Comparison of ENCODE assay signal across 11 cellular contexts in the genomic region with DNA sequence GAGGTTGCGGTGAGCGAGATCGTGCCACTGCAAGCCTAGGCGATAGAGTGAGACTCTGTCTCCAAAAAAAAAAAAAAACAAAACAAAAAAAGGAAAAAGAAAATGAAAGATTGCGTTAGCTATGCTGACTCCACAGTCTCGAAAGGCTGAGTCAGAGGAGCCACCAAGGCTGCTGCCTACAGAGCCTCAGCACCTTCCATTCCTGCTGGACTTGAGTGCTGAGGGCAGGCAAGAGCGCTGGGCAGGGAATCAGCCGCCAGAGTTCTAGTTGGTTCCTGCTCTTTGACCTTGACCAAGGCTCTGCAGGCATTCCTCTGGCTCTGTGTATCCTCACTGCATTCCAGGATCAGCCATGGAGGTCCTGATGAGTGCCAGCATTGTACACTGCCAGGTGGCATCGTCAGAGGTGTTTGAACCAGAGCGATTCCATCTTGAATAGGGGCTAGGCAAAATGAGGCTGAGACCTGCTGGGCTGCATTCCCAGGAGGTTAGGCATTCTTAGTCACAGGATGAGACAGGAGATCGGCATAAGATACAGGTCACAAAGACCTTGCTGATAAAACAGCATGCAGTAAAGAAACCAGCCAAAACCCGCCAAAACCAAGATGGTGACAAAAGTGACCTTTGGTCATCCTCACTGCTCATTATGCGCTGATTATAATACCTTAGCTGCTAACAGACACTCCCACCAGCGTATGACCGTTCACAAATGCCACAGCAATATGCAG. TPM values are rescaled to one million over a fixed set of nuclear protein-coding genes. Genes with fewer than 3 reads are reported as not detected.
DNase-seq lines count a peak whose midpoint lies in the region; ATAC-seq and TF ChIP-seq lines count a peak whose summit lies in the region.
"Had no signal": no experiment of that assay in that cellular context is flagged by ENCODE, and none has a peak within 500 bp of the region (broad histone marks: within the 10 kb centered on the region; RNA-seq: fewer than 3 reads in every experiment).

No MANE protein-coding gene starts in this region.

- H3K27ac ChIP-seq in MM.1S (ENCODE audit: low read length) = peak overlapping the region; percentile 96
- H3K27ac ChIP-seq in mammary epithelial cell (ENCODE audit: insufficient read depth, low read depth, low read length) = peak overlapping the region; percentile 59

- intact Hi-C loops in mammary epithelial cell (cut with micrococcal nuclease) (loop anchor here (1.0 to 5.0 kb wide), 3 partner anchors 8 to 67 kb away; no protein-coding TSS in a partner anchor), mucosa of descending colon (cut with DNase I, micrococcal nuclease) (loop anchor here in 1 of 2 donors (10.0 kb wide), 1 partner anchor 73 kb away; no protein-coding TSS in a partner anchor)

- DNase-seq in EH (ENCODE audit: low read depth) (peak; percentile 73), MM.1S (peak; percentile 92), mammary epithelial cell (peak; percentile 94), mucosa of descending colon (peak in 2 of 3 donors; percentile 23 to 33)
- DNase-seq in activated CD8-positive, alpha-beta T cell treated with anti-CD3 and anti-CD28 coated beads, Interleukin-2, amount 10 ng/mL, durations not matched to agents 7 days and 5 days = no peak
- DNase-seq in activated T-cell treated with anti-CD3 and anti-CD28 coated beads, Interleukin-2, amount 50 U/mL, for 1 hour = no peak
- DNase-seq: NCI-H2171 had no signal

- H3K4me1 Mint-ChIP-seq in activated CD8-positive, alpha-beta T cell treated with anti-CD3 and anti-CD28 coated beads, Interleukin-2, amount 10 ng/mL, durations not matched to agents 7 days and 5 days (ENCODE audit: low read depth) = peaks cover 5% of the 10 kb centered on the region

- H3K9ac ChIP-seq in MM.1S (ENCODE audit: low read length) (peak overlapping the region; percentile 62; the same call in 1 of the 2 replicates), mammary epithelial cell (ENCODE audit: insufficient read depth, low read length) (no peak overlapping the region)

- H3K9me3 ChIP-seq in MM.1S (replicated peaks; ENCODE audit: insufficient read depth, low read length) (no peaks in the 10 kb centered on the region), mammary epithelial cell (replicated peaks; ENCODE audit: insufficient read depth, low read length) (no peaks in the 10 kb centered on the region), mucosa of descending colon (no peaks in the 10 kb centered on the region)

- CTCF ChIA-PET in mammary epithelial cell (lab: Charles Lee; ENCODE audit: low non-redundant PET) = interaction anchor here (0.6 kb wide), 1 partner anchor 659 kb away, joined by 9 read pairs; no protein-coding TSS in a partner anchor
- CTCF ChIA-PET in activated CD8-positive, alpha-beta T cell treated with anti-CD3 and anti-CD28 coated beads, Interleukin-2, amount 10 ng/mL, durations not matched to agents 7 days and 5 days (lab: Charles Lee) = interaction anchor here (1.3 kb wide), 1 partner anchor 42 kb away, joined by 3 read pairs; no protein-coding TSS in a partner anchor

- H2AFZ ChIP-seq in MM.1S (ENCODE audit: low read length) (peak overlapping the region; percentile 47), mammary epithelial cell (ENCODE audit: low read depth, low read length) (peak overlapping the region; percentile 68)

- H3K36me3 ChIP-seq in MM.1S (replicated peaks; ENCODE audit: insufficient read depth, low read length) (no peaks in the 10 kb centered on the region), mammary epithelial cell (ENCODE audit: insufficient read depth, low read length) (no peaks in the 10 kb centered on the region), mucosa of descending colon (ENCODE audit: low read depth) (no peaks in the 10 kb centered on the region)

- BruUV-seq in mammary epithelial cell (replicated peaks; lab: Mats Ljungman, UMichigan) = no TSS peak

- H3K4me3 Mint-ChIP-seq in activated CD8-positive, alpha-beta T cell treated with anti-CD3 and anti-CD28 coated beads, Interleukin-2, amount 10 ng/mL, durations not matched to agents 7 days and 5 days = no peak overlapping the region
- H3K4me3 Mint-ChIP-seq: natural killer cell treated with Interleukin-12 subunit alpha and Interleukin-12 subunit beta and Interleukin-15 and Interleukin-18, amount 100 ng/mL, for 72 hours had no signal

- 39% methylated on average over 5 of the region's 15 CpGs for WGBS in mammary epithelial cell (ENCODE audit: low coverage, missing lambda C conversion rate)

- H3K9me2 ChIP-seq in MM.1S (replicated peaks; ENCODE audit: insufficient read depth, low read length) = no peaks in the 10 kb centered on the region

- no peaks in the 10 kb centered on the region for H3K9me3 Mint-ChIP-seq in activated CD8-positive, alpha-beta T cell treated with anti-CD3 and anti-CD28 coated beads, Interleukin-2, amount 10 ng/mL, durations not matched to agents 7 days and 5 days (ENCODE audit: insufficient read depth)
- H3K9me3 Mint-ChIP-seq: natural killer cell treated with Interleukin-12 subunit alpha and Interleukin-12 subunit beta and Interleukin-15 and Interleukin-18, amount 100 ng/mL, for 72 hours had no signal

- no peak overlapping the region for H3K27ac Mint-ChIP-seq in activated CD8-positive, alpha-beta T cell treated with anti-CD3 and anti-CD28 coated beads, Interleukin-2, amount 10 ng/mL, durations not matched to agents 7 days and 5 days
- H3K27ac Mint-ChIP-seq: natural killer cell treated with Interleukin-12 subunit alpha and Interleukin-12 subunit beta and Interleukin-15 and Interleukin-18, amount 100 ng/mL, for 72 hours had no signal

- H3K27me3 ChIP-seq in MM.1S (replicated peaks; ENCODE audit: insufficient read depth, low read length) = no peaks in the 10 kb centered on the region
- H3K27me3 ChIP-seq in mammary epithelial cell (ENCODE audit: insufficient read depth, low read length) = no peaks in the 10 kb centered on the region

- no peak for ATAC-seq in mucosa of descending colon
- ATAC-seq in activated CD8-positive, alpha-beta T cell treated with anti-CD3 and anti-CD28 coated beads, Interleukin-2, amount 10 ng/mL, durations not matched to agents 7 days and 5 days = no peak
- no peak for ATAC-seq in GM18870 (IDR thresholded peaks at IDR 0.05; ENCODE audit: unreplicated experiment)
- ATAC-seq in HG03108 (IDR thresholded peaks at IDR 0.05; ENCODE audit: unreplicated experiment) = no peak

- dilution Hi-C loops in mammary epithelial cell (cut with HindIII; ENCODE audit: low sequenced_read_pairs) = no loop called here

- peaks cover 20% of the 10 kb centered on the region for H3F3A ChIP-seq in MM.1S (ENCODE audit: insufficient read depth, low read length)

- H3K79me2 ChIP-seq in MM.1S (ENCODE audit: low read length) = no peaks in the 10 kb centered on the region
- no peaks in the 10 kb centered on the region for H3K79me2 ChIP-seq in mammary epithelial cell (ENCODE audit: insufficient read depth, low read length)

- TF ChIP-seq CTCF in MM.1S (IDR thresholded peaks at IDR 0.05; ENCODE audit: low read length) (no peak), mammary epithelial cell (conservative IDR thresholded peaks at IDR 0.05 in 1 of 2, IDR thresholded peaks at IDR 0.05 in 1 of 2; ENCODE audit: extremely low read depth in 1 of 2, insufficient read depth in 1 of 2, low read depth in 1 of 2, low read length in 2 of 2) (no peak), mucosa of descending colon (IDR thresholded peaks at IDR 0.05) (no peak)

- H4K20me1 ChIP-seq in MM.1S (ENCODE audit: insufficient read depth, low read length) (no peaks in the 10 kb centered on the region), mammary epithelial cell (ENCODE audit: insufficient read depth, low read length) (no peaks in the 10 kb centered on the region)

- H3K4me1 ChIP-seq in MM.1S (ENCODE audit: low read length) (peaks cover 24% of the 10 kb centered on the region), mammary epithelial cell (ENCODE audit: insufficient read depth, low read length) (peaks cover 41% of the 10 kb centered on the region), mucosa of descending colon (ENCODE audit: low read depth) (peaks cover 39% of the 10 kb centered on the region)

- in situ Hi-C loops in mammary epithelial cell (cut with MboI; ENCODE audit: low sequenced_read_pairs in 2 of 2) = no loop called here

- H3K36me3 Mint-ChIP-seq in activated CD8-positive, alpha-beta T cell treated with anti-CD3 and anti-CD28 coated beads, Interleukin-2, amount 10 ng/mL, durations not matched to agents 7 days and 5 days (ENCODE audit: low read depth) = no peaks in the 10 kb centered on the region
- H3K36me3 Mint-ChIP-seq: natural killer cell treated with Interleukin-12 subunit alpha and Interleukin-12 subunit beta and Interleukin-15 and Interleukin-18, amount 100 ng/mL, for 72 hours had no signal

- H3K27me3 Mint-ChIP-seq in activated CD8-positive, alpha-beta T cell treated with anti-CD3 and anti-CD28 coated beads, Interleukin-2, amount 10 ng/mL, durations not matched to agents 7 days and 5 days (ENCODE audit: low read depth) = peaks cover 20% of the 10 kb centered on the region

- POLR2A ChIA-PET in activated CD8-positive, alpha-beta T cell treated with anti-CD3 and anti-CD28 coated beads, Interleukin-2, amount 10 ng/mL, durations not matched to agents 7 days and 5 days (lab: Charles Lee) = no interaction called here

- H3K4me2 ChIP-seq in MM.1S (ENCODE audit: low read depth, low read length) = peak overlapping the region; percentile 84; the same call in 1 of the 2 replicates
- peak overlapping the region; percentile 62 for H3K4me2 ChIP-seq in mammary epithelial cell (ENCODE audit: insufficient read depth, low read depth, low read length)

- H3K4me3 ChIP-seq in MM.1S (ENCODE audit: low read length) (0 out of 2 replicates have a peak overlapping the region, but pooled peaks have one; percentile 24), mammary epithelial cell (replicated peaks in 1 of 3; ENCODE audit: insufficient read depth in 1 of 3, low read depth in 2 of 3, low read length in 3 of 3) (no peak overlapping the region), mucosa of descending colon (no peak overlapping the region)

RNA-seq across cellular contexts. Expression of gene MESP2, which starts 5.9 kb away (rescaled TPM):
- under 1 TPM in 1 of 2 donors, not detected in 1; 0.31 TPM for total RNA-seq in mammary epithelial cell
- polyA plus RNA-seq in mammary epithelial cell = 0.10 TPM
- polyA minus RNA-seq in mammary epithelial cell = not detected
- total RNA-seq in mucosa of descending colon = 1 to 10 TPM in 2 of 3 donors, under 1 TPM in 1; 0.79 to 4.7 (median 1.2) TPM
- not detected for total RNA-seq in activated CD8-positive, alpha-beta T cell treated with anti-CD3 and anti-CD28 coated beads, Interleukin-2, amount 10 ng/mL, durations not matched to agents 7 days and 5 days
- total RNA-seq: activated CD8-positive, alpha-beta memory T cell treated with anti-CD3 and anti-CD28 coated beads for 36 hours; natural killer cell treated with Interleukin-12 subunit alpha and Interleukin-12 subunit beta and Interleukin-15 and Interleukin-18, amount 100 ng/mL, for 72 hours had no signal

RNA-seq across cellular contexts. Expression of gene MESP1, which starts 31.0 kb away (rescaled TPM):
- total RNA-seq in mammary epithelial cell = under 1 TPM in 1 of 2 donors, not detected in 1; under 0.01 TPM
- polyA plus RNA-seq in mammary epithelial cell = not detected
- polyA minus RNA-seq in mammary epithelial cell = not detected
- 10 to 100 TPM in 1 of 3 donors, 1 to 10 TPM in 2; 4.6 to 10.2 (median 8.5) TPM for total RNA-seq in mucosa of descending colon
- total RNA-seq in activated CD8-positive, alpha-beta T cell treated with anti-CD3 and anti-CD28 coated beads, Interleukin-2, amount 10 ng/mL, durations not matched to agents 7 days and 5 days = 1 to 10 TPM; 1.8 to 2.4 TPM

RNA-seq across cellular contexts. Expression of gene ANPEP, which starts 32.6 kb away (rescaled TPM):
- total RNA-seq in mammary epithelial cell (1 to 10 TPM; 4.3 to 5.9 TPM), mucosa of descending colon (1,000 to 10,000 TPM in 1 of 3 donors, 100 to 1,000 TPM in 2; 270 to 1,014 (median 289) TPM)
- polyA plus RNA-seq in mammary epithelial cell = 1.5 TPM
- polyA minus RNA-seq in mammary epithelial cell = not detected
- total RNA-seq in activated CD8-positive, alpha-beta T cell treated with anti-CD3 and anti-CD28 coated beads, Interleukin-2, amount 10 ng/mL, durations not matched to agents 7 days and 5 days = under 1 TPM; 0.29 to 0.61 TPM
- total RNA-seq: activated CD8-positive, alpha-beta memory T cell treated with anti-CD3 and anti-CD28 coated beads for 36 hours had no signal

Comparison
In these comparisons a context has a peak if more than half of its experiments do, and no peak if none do; other contexts are left out.
1. DNase-seq: peak in EH (single experiment), MM.1S (single experiment), mammary epithelial cell (single experiment) and mucosa of descending colon (2 of 3); none in activated CD8-positive, alpha-beta T cell treated with anti-CD3 and anti-CD28 coated beads, Interleukin-2, amount 10 ng/mL, durations not matched to agents 7 days and 5 days (single experiment) and activated T-cell treated with anti-CD3 and anti-CD28 coated beads, Interleukin-2, amount 50 U/mL, for 1 hour (single experiment).
2. RNA of gene ANPEP, which starts 32.6 kb away (total RNA-seq): 270 to 1,014 TPM in mucosa of descending colon; 4.3 to 5.9 TPM in mammary epithelial cell and 0.29 to 0.61 TPM in activated CD8-positive, alpha-beta T cell treated with anti-CD3 and anti-CD28 coated beads, Interleukin-2, amount 10 ng/mL, durations not matched to agents 7 days and 5 days; every median in the first group is over 10 times any median in the second.